ENCODE assay signal across 10 cellular contexts in genomic region chr14:73782623-73783022, GRCh38.
DNase-seq lines count a peak whose midpoint lies in the region; ATAC-seq and TF ChIP-seq lines count a peak whose summit lies in the region.
"Had no signal": no experiment of that assay in that cellular context is flagged by ENCODE, and none has a peak within 500 bp of the region (broad histone marks: within the 10 kb centered on the region; RNA-seq: fewer than 3 reads in every experiment).

No MANE protein-coding gene starts in this region.

- POLR2A ChIA-PET in Caco-2 (lab: Charles Lee), result no interaction called here

- H3K4me3 Mint-ChIP-seq in Caco-2 (ENCODE audit: unreplicated experiment), result no peak overlapping the region
- H3K4me3 Mint-ChIP-seq in T-helper 17 cell, result peak overlapping the region; percentile 73
- peak overlapping the region in 3 of 5 donors; percentile 30 to 94 (median 81) for H3K4me3 Mint-ChIP-seq in immature natural killer cell

- BruUV-seq in Caco-2 (replicated peaks; lab: Mats Ljungman, UMichigan), result no TSS peak

- peak overlapping the region; percentile 90 to 97 (median 96) for H3K27ac ChIP-seq in gastrocnemius medialis

- H3K27me3 Mint-ChIP-seq in Caco-2 (ENCODE audit: insufficient read depth, unreplicated experiment), result no peaks in the 10 kb centered on the region
- no peaks in the 10 kb centered on the region for H3K27me3 Mint-ChIP-seq in T-helper 17 cell
- H3K27me3 Mint-ChIP-seq in immature natural killer cell (ENCODE audit: low read depth in 3 of 3), result peaks cover 0 to 21% (median 10%) of the 10 kb centered on the region in 3 donors

- CTCF ChIA-PET in Caco-2 (lab: Charles Lee), result no interaction called here

- TF ChIP-seq CTCF in Caco-2 (IDR thresholded peaks at IDR 0.05; ENCODE audit: insufficient read depth in 1 of 2, low read depth in 1 of 2, low read length in 1 of 2, severe bottlenecking in 1 of 2, unreplicated experiment in 1 of 2) (no peak), gastrocnemius medialis (IDR thresholded peaks at IDR 0.05 in 4 of 5, conservative IDR thresholded peaks at IDR 0.05 in 1 of 5) (no peak)

- H3K27me3 ChIP-seq in Caco-2 (replicated peaks; ENCODE audit: control insufficient read depth, insufficient read depth, low read length), result no peaks in the 10 kb centered on the region
- no peaks in the 10 kb centered on the region for H3K27me3 ChIP-seq in gastrocnemius medialis

- H3K36me3 ChIP-seq in Caco-2 (ENCODE audit: control insufficient read depth, insufficient read depth, low read length) (no peaks in the 10 kb centered on the region; the same call in 1 of the 2 replicates), gastrocnemius medialis (no peaks in the 10 kb centered on the region)

- in situ Hi-C loops in gastrocnemius medialis (cut with MboI; ENCODE audit: low sequenced_read_pairs in 4 of 4), result loop anchor here in 1 of 4 donors (10.0 kb wide), 1 partner anchor 58 kb away; no protein-coding TSS in a partner anchor

- peaks cover 23% of the 10 kb centered on the region for H3K36me3 Mint-ChIP-seq in Caco-2 (ENCODE audit: insufficient read depth, unreplicated experiment)
- no peaks in the 10 kb centered on the region for H3K36me3 Mint-ChIP-seq in T-helper 17 cell (ENCODE audit: low read depth)
- no peaks in the 10 kb centered on the region for H3K36me3 Mint-ChIP-seq in immature natural killer cell

- no peak for DNase-seq in Caco-2
- no peak for DNase-seq in T-helper 17 cell
- DNase-seq in immature natural killer cell, result no peak
- no peak for DNase-seq in gastrocnemius medialis
- no peak for DNase-seq in medulla oblongata (ENCODE audit: extremely low spot score)
- no peak for DNase-seq in activated CD4-positive, CD25-positive, alpha-beta regulatory T cell treated with anti-CD3 and anti-CD28 coated beads, Interleukin-2, amount 50 U/mL, for 72 hours
- DNase-seq in middle frontal gyrus (ENCODE audit: extremely low spot score, low spot score), result no peak
- DNase-seq: foreskin melanocyte, SIG-M5 had no signal

- ATAC-seq in T-helper 17 cell, result no peak
- no peak for ATAC-seq in gastrocnemius medialis
- no peak for ATAC-seq in GM21360 (IDR thresholded peaks at IDR 0.05; ENCODE audit: unreplicated experiment)

- H3K4me3 ChIP-seq in Caco-2 (ENCODE audit: low read depth, low read length) (no peak overlapping the region), gastrocnemius medialis (no peak overlapping the region)

- H3K27ac Mint-ChIP-seq in Caco-2 (ENCODE audit: unreplicated experiment) (peak overlapping the region; percentile 77), T-helper 17 cell (peak overlapping the region; percentile 95), immature natural killer cell (peak overlapping the region; percentile 89 to 98 (median 96))

- H3K9me3 ChIP-seq in Caco-2, result no peaks in the 10 kb centered on the region
- H3K9me3 ChIP-seq in T-helper 17 cell (ENCODE audit: control insufficient read depth, low read length, poor library complexity, severe bottlenecking), result no peaks in the 10 kb centered on the region
- no peaks in the 10 kb centered on the region for H3K9me3 ChIP-seq in gastrocnemius medialis

- no peaks in the 10 kb centered on the region for H3K9me3 Mint-ChIP-seq in Caco-2 (ENCODE audit: unreplicated experiment)
- no peaks in the 10 kb centered on the region for H3K9me3 Mint-ChIP-seq in immature natural killer cell

- H3K4me1 ChIP-seq in Caco-2 (peaks cover 34% of the 10 kb centered on the region), gastrocnemius medialis (peaks cover 50 to 61% of the 10 kb centered on the region in 2 donors)

- H3K4me1 Mint-ChIP-seq in Caco-2 (ENCODE audit: low read depth, unreplicated experiment) (peaks cover 33% of the 10 kb centered on the region), T-helper 17 cell (peaks cover 55% of the 10 kb centered on the region), immature natural killer cell (peaks cover 63 to 72% of the 10 kb centered on the region in 2 donors)

- TF ChIP-seq POLR2A in gastrocnemius medialis (IDR thresholded peaks at IDR 0.05), result no peak

- intact Hi-C loops in Caco-2 (cut with micrococcal nuclease; ENCODE audit: unreplicated experiment) (loop anchor here (1.0 kb wide), 1 partner anchor 10 kb away; no protein-coding TSS in a partner anchor), gastrocnemius medialis (cut with DNase I; ENCODE audit: low total_unique reads) (no loop called here)
